ENCODE assay signal across 8 cellular contexts in the genomic region with DNA sequence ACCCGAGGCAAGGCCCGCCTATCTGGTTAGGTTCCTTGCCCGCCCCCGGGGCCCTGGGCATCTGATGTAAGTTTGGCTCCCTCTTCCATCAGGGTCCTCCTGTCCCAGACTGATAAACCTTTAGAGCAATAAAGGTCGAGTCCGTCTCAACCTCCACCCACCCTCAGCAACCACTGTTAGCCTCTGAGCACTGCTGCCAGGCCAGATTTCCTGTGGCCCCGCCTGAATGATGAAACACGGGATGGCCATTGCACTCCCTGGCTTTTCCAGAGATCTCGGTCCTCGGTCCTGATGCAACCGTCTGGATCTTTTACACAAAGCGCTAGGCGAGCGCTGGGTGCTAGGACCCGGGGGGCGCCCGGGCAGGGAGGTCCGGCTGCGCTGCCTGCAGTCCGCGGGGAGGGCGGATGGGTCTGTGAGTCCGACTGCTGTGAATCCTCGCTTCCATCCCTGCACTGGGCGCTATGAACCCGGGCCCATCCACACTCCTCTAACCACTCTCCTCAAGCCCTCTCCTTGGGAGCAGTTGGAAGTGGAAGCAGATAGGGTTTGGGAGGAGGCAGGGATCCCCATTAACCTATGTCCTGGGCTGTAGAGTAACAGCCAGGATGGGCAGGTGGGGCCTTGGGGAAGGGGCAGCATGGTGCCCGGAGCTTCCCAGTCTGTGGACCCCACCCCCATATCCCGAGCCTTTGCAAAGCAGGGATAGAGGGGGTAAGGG. TPM values are rescaled to one million over a fixed set of nuclear protein-coding genes. Genes with fewer than 3 reads are reported as not detected.
A peak's percentile ranks its signal among the peaks of the same experiment; 100 is the strongest.
DNase-seq lines count a peak whose midpoint lies in the region; ATAC-seq and TF ChIP-seq lines count a peak whose summit lies in the region.

No MANE protein-coding gene starts in this region.

- peak in 1 of 4 donors; percentile 19 for TF ChIP-seq EP300 in sigmoid colon (IDR thresholded peaks at IDR 0.05)

- H3K4me3 ChIP-seq in SK-N-MC (peak overlapping the region; percentile 83), sigmoid colon (peak overlapping the region; percentile 53 to 90 (median 80))

- peak overlapping the region; percentile 81; the same call in 1 of the 2 replicates for H3K27ac ChIP-seq in SK-N-MC
- H3K27ac ChIP-seq in sigmoid colon, result peak overlapping the region; percentile 96 to 99 (median 97)

- DNase-seq in DMS153 treated with DMSO at 0.1 percent for 48 hours (lab: John Stamatoyannopoulos, UW; ENCODE audit: unreplicated experiment), result peak; percentile 37
- peak; percentile 88 for DNase-seq in LoVo (ENCODE audit: low spot score)
- DNase-seq in SK-N-MC (ENCODE audit: low read depth, low spot score), result no peak
- DNase-seq in cerebellar cortex (ENCODE audit: low spot score), result peak; percentile 95
- peak; percentile 68 for DNase-seq in immature natural killer cell
- peak; percentile 98 for DNase-seq in sigmoid colon
- no peak for DNase-seq in activated CD4-positive, CD25-positive, alpha-beta regulatory T cell (lab: John Stamatoyannopoulos, UW)

- ATAC-seq in GM19467 (IDR thresholded peaks at IDR 0.05; ENCODE audit: unreplicated experiment), result peak; percentile 1

- peaks cover 0 to 32% (median 29%) of the 10 kb centered on the region in 4 donors for H3K4me1 ChIP-seq in sigmoid colon

- H3K27me3 ChIP-seq in sigmoid colon, result no peaks in the 10 kb centered on the region

- H3K9me3 ChIP-seq in SK-N-MC (ENCODE audit: low read depth, low read length) (no peaks in the 10 kb centered on the region), sigmoid colon (no peaks in the 10 kb centered on the region)

- H3K36me3 ChIP-seq in SK-N-MC (ENCODE audit: insufficient read depth, low read length) (peaks cover 14% of the 10 kb centered on the region), sigmoid colon (peaks cover 9 to 23% (median 15%) of the 10 kb centered on the region in 4 donors)

- H3K9ac ChIP-seq in SK-N-MC (ENCODE audit: insufficient read length), result peak overlapping the region; percentile 10

- intact Hi-C loops in sigmoid colon (cut with DNase I), result loop anchor here (1.0 to 2.0 kb wide), 3 partner anchors 24 to 56 kb away; a partner anchor contains a TSS

- WGBS in sigmoid colon, 2 donors, result 5 to 8% methylated on average over 28 of the region's 28 CpGs

- TF ChIP-seq CTCF in sigmoid colon (IDR thresholded peaks at IDR 0.05), result no peak

- peaks cover 47 to 51% of the 10 kb centered on the region in 2 donors for H3K4me1 Mint-ChIP-seq in immature natural killer cell

- TF ChIP-seq POLR2A in sigmoid colon (IDR thresholded peaks at IDR 0.05), result peak; percentile 27 to 54

- no peaks in the 10 kb centered on the region for H3K9me3 Mint-ChIP-seq in immature natural killer cell

- H3K36me3 Mint-ChIP-seq in immature natural killer cell, result peaks cover 20 to 28% (median 24%) of the 10 kb centered on the region in 3 donors

- H3K27me3 Mint-ChIP-seq in immature natural killer cell (ENCODE audit: low read depth in 3 of 3), result peaks cover 8 to 34% (median 26%) of the 10 kb centered on the region in 3 donors

- H3K4me3 Mint-ChIP-seq in immature natural killer cell, result peak overlapping the region; percentile 97 to 100 (median 99)

- peak overlapping the region; percentile 92 to 99 (median 94) for H3K27ac Mint-ChIP-seq in immature natural killer cell

RNA-seq across cellular contexts. Expression of a gene that starts 0.9 kb away (rescaled TPM):
- polyA plus RNA-seq in immature natural killer cell (100 to 1,000 TPM; 437 to 876 (median 450) TPM), sigmoid colon (100 to 1,000 TPM in 1 of 3 donors, 10 to 100 TPM in 2; 71.5 to 413 (median 85.3) TPM)
- total RNA-seq in sigmoid colon, result 100 to 1,000 TPM in 2 of 4 donors, 10 to 100 TPM in 2; 77.2 to 202 (median 133) TPM

RNA-seq across cellular contexts. Expression of a gene that starts 56.8 kb away (rescaled TPM):
- polyA plus RNA-seq in immature natural killer cell (10 to 100 TPM; 36.9 to 57.6 (median 40.5) TPM), sigmoid colon (10 to 100 TPM; 15.3 to 21.5 (median 15.6) TPM)
- 10 to 100 TPM; 21.0 to 53.7 (median 37.1) TPM for total RNA-seq in sigmoid colon

RNA-seq across cellular contexts. Expression of a gene that starts 57.0 kb away (rescaled TPM):
- polyA plus RNA-seq in immature natural killer cell (100 to 1,000 TPM; 291 to 366 (median 328) TPM), sigmoid colon (100 to 1,000 TPM; 107 to 203 (median 198) TPM)
- 100 to 1,000 TPM in 3 of 4 donors, 10 to 100 TPM in 1; 80.0 to 228 (median 157) TPM for total RNA-seq in sigmoid colon

Comparison
In these comparisons a context has a peak if more than half of its experiments do, and no peak if none do; other contexts are left out.
1. DNase-seq: peak in DMS153 treated with DMSO at 0.1 percent for 48 hours (single experiment), LoVo (single experiment), cerebellar cortex (single experiment), immature natural killer cell (3 of 3) and sigmoid colon (single experiment); none in SK-N-MC (single experiment) and activated CD4-positive, CD25-positive, alpha-beta regulatory T cell (0 of 4).